8 cellular contexts compared by ENCODE assay signal in the genomic region with DNA sequence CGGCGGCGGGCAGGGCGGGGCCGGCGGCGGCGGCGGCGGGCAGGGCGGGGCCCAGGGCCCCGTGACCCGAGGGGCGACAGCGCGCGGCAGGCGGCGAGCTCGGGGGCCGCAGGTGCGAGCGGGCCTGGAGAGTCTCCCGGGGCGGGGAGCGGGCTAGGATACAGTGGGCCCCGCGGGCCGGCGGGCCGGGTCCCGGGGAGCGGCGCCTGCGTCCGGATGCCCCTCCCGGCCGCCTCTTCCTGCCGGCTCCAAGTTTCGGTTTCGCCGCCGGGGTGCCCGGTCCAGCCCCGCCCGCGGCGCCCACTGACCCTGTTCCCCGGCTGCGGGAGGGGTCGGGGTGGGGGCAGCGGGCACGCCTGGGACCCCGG. TPM values are rescaled to one million over a fixed set of nuclear protein-coding genes. Genes with fewer than 3 reads are reported as not detected.
DNase-seq lines count a peak whose midpoint lies in the region; ATAC-seq and TF ChIP-seq lines count a peak whose summit lies in the region.

Gene RNF213 (plus strand): TSS at position 62 of the 368 bp plus-strand sequence. CDS start 2,830 bp downstream, outside the sequence.

- no peaks in the 10 kb centered on the region for H3K9me2 ChIP-seq in Loucy (replicated peaks; ENCODE audit: low read depth, low read length)

- H3K4me2 ChIP-seq in Loucy (ENCODE audit: low read depth, low read length, poor library complexity, severe bottlenecking): peak within 1 kb of the TSS; percentile 95

- DNase-seq in AG09309 (ENCODE audit: low read depth): no peak
- peak; percentile 71 for DNase-seq in activated CD4-positive, alpha-beta T cell treated with anti-CD3 and anti-CD28 coated beads for 36 hours
- DNase-seq in ecto neural progenitor cell (ENCODE audit: low spot score): peak; percentile 83
- peak in 1 of 2 donors; percentile 90 for DNase-seq in lower leg skin (ENCODE audit: low spot score in 2 of 2)
- peak; percentile 74 to 75 for DNase-seq in stimulated activated naive CD8-positive, alpha-beta T cell treated with anti-CD3 and anti-CD28 coated beads, Interleukin-15, amount 100 ng/mL, for 72 hours
- DNase-seq in foreskin melanocyte: no peak

- intact Hi-C loops in activated CD4-positive, alpha-beta T cell treated with anti-CD3 and anti-CD28 coated beads for 36 hours (cut with DNase I, micrococcal nuclease): loop anchor here in 1 of 2 experiments (1.0 to 10.0 kb wide), 9 partner anchors 113 to 834 kb away; partner anchors contain the start of genes CBX4, CBX8, CHMP6 and EIF4A3
- intact Hi-C loops in lower leg skin (cut with DNase I; ENCODE audit: low total_unique reads): no loop called here

- WGBS in lower leg skin, 2 donors: 4% methylated on average over 4 of the region's 54 CpGs; no CpG with 5 or more reads in 1 of the 2 donors

- H3F3A ChIP-seq in Loucy (ENCODE audit: low read depth): peaks cover 12% of the 10 kb centered on the region

- H3K36me3 Mint-ChIP-seq in activated CD4-positive, alpha-beta T cell treated with anti-CD3 and anti-CD28 coated beads for 36 hours (ENCODE audit: low read depth): peaks cover 26% of the 10 kb centered on the region

- H3K36me3 ChIP-seq in Loucy (ENCODE audit: insufficient read depth, low read length): no peaks in the 10 kb centered on the region

- H3K9me3 ChIP-seq in Loucy (ENCODE audit: insufficient read depth, low read depth, low read length): no peaks in the 10 kb centered on the region

- no peaks in the 10 kb centered on the region for H3K27me3 Mint-ChIP-seq in activated CD4-positive, alpha-beta T cell treated with anti-CD3 and anti-CD28 coated beads for 36 hours
- H3K27me3 Mint-ChIP-seq in stimulated activated naive CD8-positive, alpha-beta T cell treated with anti-CD3 and anti-CD28 coated beads, Interleukin-15, amount 100 ng/mL, for 72 hours: no peaks in the 10 kb centered on the region

- H3K4me1 Mint-ChIP-seq in activated CD4-positive, alpha-beta T cell treated with anti-CD3 and anti-CD28 coated beads for 36 hours: peaks cover 65% of the 10 kb centered on the region
- H3K4me1 Mint-ChIP-seq in stimulated activated naive CD8-positive, alpha-beta T cell treated with anti-CD3 and anti-CD28 coated beads, Interleukin-15, amount 100 ng/mL, for 72 hours: peaks cover 66% of the 10 kb centered on the region

- no peaks in the 10 kb centered on the region for H3K9me3 Mint-ChIP-seq in activated CD4-positive, alpha-beta T cell treated with anti-CD3 and anti-CD28 coated beads for 36 hours (ENCODE audit: low read depth)
- peaks cover 0 to 3% of the 10 kb centered on the region in 2 donors for H3K9me3 Mint-ChIP-seq in stimulated activated naive CD8-positive, alpha-beta T cell treated with anti-CD3 and anti-CD28 coated beads, Interleukin-15, amount 100 ng/mL, for 72 hours

- H2AFZ ChIP-seq in Loucy (ENCODE audit: low read length): peak within 1 kb of the TSS; percentile 88

- H3K4me1 ChIP-seq in Loucy (ENCODE audit: insufficient read depth, low read length, poor library complexity, severe bottlenecking): peaks cover 31% of the 10 kb centered on the region

- peaks cover 37% of the 10 kb centered on the region for H3K79me2 ChIP-seq in Loucy (ENCODE audit: insufficient read depth, low read length)

- H3K4me3 ChIP-seq in AG09309 (ENCODE audit: control insufficient read depth, low read depth, low read length) (peak within 1 kb of the TSS; percentile 89), Loucy (ENCODE audit: low read length, poor library complexity, severe bottlenecking) (peak within 1 kb of the TSS; percentile 99), lower leg skin (ENCODE audit: low read depth, poor library complexity, severe bottlenecking) (peak within 1 kb of the TSS; percentile 96)

- peak in 1 of 2 donors; percentile 47 for TF ChIP-seq POLR2A in lower leg skin (IDR thresholded peaks at IDR 0.05)

- CTCF ChIA-PET in activated CD4-positive, alpha-beta T cell treated with anti-CD3 and anti-CD28 coated beads for 36 hours (lab: Charles Lee): no interaction called here

- TF ChIP-seq CTCF in AG09309 (IDR thresholded peaks at IDR 0.05; ENCODE audit: control insufficient read depth, insufficient read depth, low read depth, low read length, missing control alignments): no peak
- TF ChIP-seq CTCF in Loucy (conservative IDR thresholded peaks at IDR 0.05; ENCODE audit: low read length): no peak
- TF ChIP-seq CTCF in lower leg skin (IDR thresholded peaks at IDR 0.05): no peak

- H4K20me1 ChIP-seq in Loucy (ENCODE audit: insufficient read depth, low read length, poor library complexity, severe bottlenecking): peaks cover 7% of the 10 kb centered on the region

- H3K4me3 Mint-ChIP-seq in activated CD4-positive, alpha-beta T cell treated with anti-CD3 and anti-CD28 coated beads for 36 hours: peak within 1 kb of the TSS; percentile 98
- peak within 1 kb of the TSS; percentile 98 to 99 for H3K4me3 Mint-ChIP-seq in stimulated activated naive CD8-positive, alpha-beta T cell treated with anti-CD3 and anti-CD28 coated beads, Interleukin-15, amount 100 ng/mL, for 72 hours

- H3K27ac Mint-ChIP-seq in activated CD4-positive, alpha-beta T cell treated with anti-CD3 and anti-CD28 coated beads for 36 hours: peak within 1 kb of the TSS; percentile 98
- peak within 1 kb of the TSS; percentile 99 for H3K27ac Mint-ChIP-seq in stimulated activated naive CD8-positive, alpha-beta T cell treated with anti-CD3 and anti-CD28 coated beads, Interleukin-15, amount 100 ng/mL, for 72 hours

- peak; percentile 22 for ATAC-seq in GM18861 (IDR thresholded peaks at IDR 0.05; ENCODE audit: unreplicated experiment)
- peak; percentile 10 for ATAC-seq in activated CD4-positive, alpha-beta T cell treated with anti-CD3 and anti-CD28 coated beads for 36 hours
- peak; percentile 45 for ATAC-seq in stimulated activated naive CD8-positive, alpha-beta T cell treated with anti-CD3 and anti-CD28 coated beads, Interleukin-15, amount 100 ng/mL, for 72 hours

- peak within 1 kb of the TSS; percentile 98 for H3K9ac ChIP-seq in Loucy (ENCODE audit: low read depth, low read length, poor library complexity, severe bottlenecking)

- POLR2A ChIA-PET in activated CD4-positive, alpha-beta T cell treated with anti-CD3 and anti-CD28 coated beads for 36 hours (lab: Charles Lee): interaction anchor here (1.1 to 1.6 kb wide), 2 partner anchors 51 to 112 kb away, joined by 3 read pairs; no protein-coding TSS in a partner anchor

- H3K27me3 ChIP-seq in Loucy (ENCODE audit: insufficient read depth, low read length, poor library complexity, severe bottlenecking): no peaks in the 10 kb centered on the region

RNA-seq across cellular contexts. Expression of gene RNF213, which starts in this region (rescaled TPM):
- total RNA-seq in activated CD4-positive, alpha-beta T cell treated with anti-CD3 and anti-CD28 coated beads for 36 hours: 100 to 1,000 TPM; 334 to 366 TPM
- 100 to 1,000 TPM in 1 of 4 donors, 10 to 100 TPM in 3; 48.4 to 103 (median 59.8) TPM for total RNA-seq in lower leg skin

Comparison
In these comparisons a context has a peak if more than half of its experiments do, and no peak if none do; other contexts are left out.
1. DNase-seq: peak in activated CD4-positive, alpha-beta T cell treated with anti-CD3 and anti-CD28 coated beads for 36 hours (single experiment), ecto neural progenitor cell (single experiment) and stimulated activated naive CD8-positive, alpha-beta T cell treated with anti-CD3 and anti-CD28 coated beads, Interleukin-15, amount 100 ng/mL, for 72 hours (2 of 2); none in AG09309 (single experiment) and foreskin melanocyte (single experiment).
2. Peak in every context shown above with its lines, with median percentiles within 50 percentile points of each other: H3K4me3 ChIP-seq and ATAC-seq.